ENCODE assay signal across 1 cellular context in the genomic region with DNA sequence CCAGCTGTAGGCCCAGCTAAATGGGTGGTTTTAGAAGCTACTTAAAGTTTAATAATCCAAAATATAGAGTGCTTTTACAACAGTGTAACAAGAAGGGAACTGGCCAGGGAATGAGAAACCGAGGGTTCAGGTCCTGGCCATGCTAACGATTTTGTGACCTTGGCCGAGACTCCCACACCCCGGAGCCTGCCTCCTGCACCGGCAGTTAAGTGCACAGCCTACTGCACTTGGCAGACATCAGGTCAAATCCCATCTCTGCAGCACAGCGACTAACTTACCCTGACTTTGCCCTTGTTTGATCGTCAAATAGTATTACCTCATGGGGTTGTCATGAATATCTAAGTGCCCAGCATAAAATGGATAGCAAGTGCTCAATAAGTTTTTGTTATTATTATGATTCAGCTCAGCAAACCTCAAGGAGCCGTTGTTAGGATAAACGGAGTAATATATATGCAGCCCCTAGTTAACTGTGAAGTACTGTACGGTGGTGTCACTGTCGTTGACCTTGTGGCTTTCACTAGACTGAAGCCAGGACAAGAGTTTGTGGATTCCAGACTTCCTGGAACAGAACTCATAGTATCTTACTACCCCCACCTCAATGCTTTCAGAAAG.
TF ChIP-seq lines count a peak whose summit lies in the region.

No MANE protein-coding gene starts in this region.

TF ChIP-seq in SK-N-SH, 30 proteins besides CTCF, POLR2A, EP300 and RAD21:
- TF ChIP-seq TEAD4 (IDR thresholded peaks at IDR 0.05; ENCODE audit: borderline replicate concordance, insufficient read depth), result no peak
- no peak for TF ChIP-seq YY1 (IDR thresholded peaks at IDR 0.05; ENCODE audit: low read depth)
- no peak for TF ChIP-seq NRF1 (IDR thresholded peaks at IDR 0.05; ENCODE audit: low read depth, low read length)
- no peak for TF ChIP-seq RCOR1 (IDR thresholded peaks at IDR 0.05; ENCODE audit: low read length)
